ENCODE assay signal across 34 cellular contexts in genomic region chr6:92341224-92341623, GRCh38.
"Had no signal": no experiment of that assay in that cellular context is flagged by ENCODE, and none has a peak within 500 bp of the region (broad histone marks: within the 10 kb centered on the region; RNA-seq: fewer than 3 reads in every experiment).

No MANE protein-coding gene starts in this region.

- H3K4me1 Mint-ChIP-seq: activated B cell treated with CpG ODN at 0.5 μM for 24 hours; activated naive CD4-positive, alpha-beta T cell treated with anti-CD3 and anti-CD28 coated beads, Interleukin-2, amount 10 ng/mL, durations not matched to agents 7 days and 5 days; activated naive CD8-positive, alpha-beta T cell treated with anti-CD3 and anti-CD28 coated beads, Interleukin-2, amount 50 U/mL, for 24 hours; central memory CD8-positive, alpha-beta T cell had no signal

- H3K36me3 Mint-ChIP-seq: activated CD4-positive, alpha-beta memory T cell treated with anti-CD3 and anti-CD28 coated beads for 36 hours; activated naive CD4-positive, alpha-beta T cell treated with anti-CD3 and anti-CD28 coated beads, Interleukin-2, amount 10 ng/mL, durations not matched to agents 7 days and 5 days; activated naive CD8-positive, alpha-beta T cell had no signal

- DNase-seq: activated B cell treated with CpG ODN at 0.5 μM for 24 hours; activated CD4-positive, alpha-beta memory T cell treated with anti-CD3 and anti-CD28 coated beads for 36 hours; activated CD4-positive, alpha-beta T cell treated with anti-CD3 and anti-CD28 coated beads for 4 hours; activated CD4-positive, alpha-beta T cell treated with anti-CD3 and anti-CD28 coated beads, Interleukin-2, amount 50 U/mL, for 1 hour; activated CD4-positive, CD25-positive, alpha-beta regulatory T cell treated with anti-CD3 and anti-CD28 coated beads, Interleukin-2, amount 50 U/mL, for 72 hours; activated CD8-positive, alpha-beta memory T cell treated with anti-CD3 and anti-CD28 coated beads, Interleukin-2, amount 50 U/mL, for 4 hours; activated effector memory CD4-positive, alpha-beta T cell treated with Interleukin-2 at 50 U/mL for 16 hours; activated naive CD4-positive, alpha-beta T cell treated with anti-CD3 and anti-CD28 coated beads, Interleukin-2, amount 10 ng/mL, durations not matched to agents 7 days and 5 days; activated naive CD8-positive, alpha-beta T cell treated with anti-CD3 and anti-CD28 coated beads, Interleukin-2, amount 50 U/mL, for 24 hours; activated T-cell treated with anti-CD3 and anti-CD28 coated beads for 4 hours; activated T-cell treated with anti-CD3 and anti-CD28 coated beads, Interleukin-2, amount 50 U/mL, for 4 hours; amniotic stem cell; aorta; Karpas-422; KBM-7; MM.1S; NCI-H1092 treated with DMSO at 0.1 percent for 48 hours; NCI-H1417; NCI-H146; NCI-H187; NCI-H2081; NCI-H2171 treated with DMSO at 0.1 percent for 48 hours; NCI-H226; NCI-H524 treated with DMSO at 0.1 percent for 48 hours; Right ventricle myocardium superior; SW 1271; T-helper 1 cell; T-helper 2 cell; T-helper 9 cell had no signal

- H3K4me3 Mint-ChIP-seq: activated B cell treated with CpG ODN at 0.5 μM for 24 hours; activated CD4-positive, alpha-beta memory T cell treated with anti-CD3 and anti-CD28 coated beads for 36 hours; activated naive CD4-positive, alpha-beta T cell treated with anti-CD3 and anti-CD28 coated beads, Interleukin-2, amount 10 ng/mL, durations not matched to agents 7 days and 5 days; activated naive CD8-positive, alpha-beta T cell; activated naive CD8-positive, alpha-beta T cell treated with anti-CD3 and anti-CD28 coated beads, Interleukin-2, amount 50 U/mL, for 24 hours; activated T-cell treated with anti-CD3 and anti-CD28 coated beads, Interleukin-2, amount 50 U/mL, for 4 hours; central memory CD8-positive, alpha-beta T cell had no signal

- H3K27ac ChIP-seq: cardiac muscle cell, RWPE1, VCaP had no signal

- H3K9me3 Mint-ChIP-seq: activated B cell treated with CpG ODN at 0.5 μM for 24 hours; activated CD4-positive, alpha-beta memory T cell treated with anti-CD3 and anti-CD28 coated beads for 36 hours; activated naive CD4-positive, alpha-beta T cell treated with anti-CD3 and anti-CD28 coated beads, Interleukin-2, amount 10 ng/mL, durations not matched to agents 7 days and 5 days; activated naive CD8-positive, alpha-beta T cell treated with anti-CD3 and anti-CD28 coated beads, Interleukin-2, amount 50 U/mL, for 24 hours; activated T-cell treated with anti-CD3 and anti-CD28 coated beads, Interleukin-2, amount 50 U/mL, for 4 hours had no signal

- H3K27me3 Mint-ChIP-seq: activated B cell treated with CpG ODN at 0.5 μM for 24 hours; activated CD4-positive, alpha-beta memory T cell treated with anti-CD3 and anti-CD28 coated beads for 36 hours; activated naive CD4-positive, alpha-beta T cell treated with anti-CD3 and anti-CD28 coated beads, Interleukin-2, amount 10 ng/mL, durations not matched to agents 7 days and 5 days; activated naive CD8-positive, alpha-beta T cell; activated naive CD8-positive, alpha-beta T cell treated with anti-CD3 and anti-CD28 coated beads, Interleukin-2, amount 50 U/mL, for 24 hours; central memory CD8-positive, alpha-beta T cell had no signal

- H3K36me3 ChIP-seq: cardiac muscle cell had no signal

- H3K27me3 ChIP-seq: cardiac muscle cell had no signal

- H3K4me3 ChIP-seq: cardiac muscle cell had no signal

- ATAC-seq: activated naive CD8-positive, alpha-beta T cell treated with anti-CD3 and anti-CD28 coated beads, Interleukin-2, amount 50 U/mL, for 24 hours; activated T-cell treated with anti-CD3 and anti-CD28 coated beads, Interleukin-2, amount 50 U/mL, for 4 hours had no signal

- H3K27ac Mint-ChIP-seq: activated B cell treated with CpG ODN at 0.5 μM for 24 hours; activated CD4-positive, alpha-beta memory T cell treated with anti-CD3 and anti-CD28 coated beads for 36 hours; activated naive CD4-positive, alpha-beta T cell treated with anti-CD3 and anti-CD28 coated beads, Interleukin-2, amount 10 ng/mL, durations not matched to agents 7 days and 5 days; activated naive CD8-positive, alpha-beta T cell; activated naive CD8-positive, alpha-beta T cell treated with anti-CD3 and anti-CD28 coated beads, Interleukin-2, amount 50 U/mL, for 24 hours had no signal
